21 cellular contexts compared by ENCODE assay signal in the genomic region with DNA sequence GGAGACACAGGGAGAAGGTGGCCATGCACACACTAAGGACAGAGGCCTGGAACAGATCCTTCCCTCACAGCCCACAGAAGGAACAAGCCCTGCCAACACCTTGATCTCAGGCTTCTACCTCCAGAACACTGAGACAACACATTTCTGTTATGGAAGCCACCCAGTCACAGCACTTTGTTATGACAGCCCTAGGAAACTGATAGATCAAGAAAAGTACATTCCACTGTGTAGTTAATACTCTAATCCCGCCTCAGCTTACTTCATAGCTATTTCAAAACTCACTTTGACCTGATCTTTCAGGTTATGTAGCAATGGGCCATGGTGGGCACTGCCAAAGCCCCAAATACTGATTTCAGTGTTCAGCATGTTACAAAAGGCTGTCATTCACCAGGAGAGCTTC.
DNase-seq lines count a peak whose midpoint lies in the region; ATAC-seq, FAIRE-seq and TF ChIP-seq lines count a peak whose summit lies in the region.
"Had no signal": no experiment of that assay in that cellular context is flagged by ENCODE, and none has a peak within 500 bp of the region (broad histone marks: within the 10 kb centered on the region; RNA-seq: fewer than 3 reads in every experiment).

No MANE protein-coding gene starts in this region.

- CTCF ChIA-PET in activated naive CD4-positive, alpha-beta T cell treated with anti-CD3 and anti-CD28 coated beads for 36 hours (lab: Charles Lee), result no interaction called here

- ATAC-seq in esophagus mucosa, result peak; percentile 84
- ATAC-seq: HCT116 had no signal

- FAIRE-seq in RCC 7860 (lab: Jason Lieb, UNC), result no peak
- FAIRE-seq: G401.6 had no signal

- H3K27me3 Mint-ChIP-seq in nephron (ENCODE audit: low read depth), result no peaks in the 10 kb centered on the region
- peaks cover 2% of the 10 kb centered on the region for H3K27me3 Mint-ChIP-seq in activated naive CD4-positive, alpha-beta T cell treated with anti-CD3 and anti-CD28 coated beads for 36 hours (ENCODE audit: low read depth)

- H3K4me3 Mint-ChIP-seq in nephron, result no peak overlapping the region
- no peak overlapping the region for H3K4me3 Mint-ChIP-seq in activated naive CD4-positive, alpha-beta T cell treated with anti-CD3 and anti-CD28 coated beads for 36 hours
- H3K4me3 Mint-ChIP-seq: CD4-positive, CD25-positive, alpha-beta regulatory T cell had no signal

- peaks cover 9% of the 10 kb centered on the region for H3K9me3 Mint-ChIP-seq in nephron
- no peaks in the 10 kb centered on the region for H3K9me3 Mint-ChIP-seq in activated naive CD4-positive, alpha-beta T cell treated with anti-CD3 and anti-CD28 coated beads for 36 hours

- no peaks in the 10 kb centered on the region for H3K4me1 Mint-ChIP-seq in nephron
- no peaks in the 10 kb centered on the region for H3K4me1 Mint-ChIP-seq in activated naive CD4-positive, alpha-beta T cell treated with anti-CD3 and anti-CD28 coated beads for 36 hours (ENCODE audit: low read depth)

- DNase-seq in RCC 7860 (ENCODE audit: low spot score) (no peak), NCI-H82 (lab: John Stamatoyannopoulos, UW) (no peak)
- no peak for DNase-seq in effector CD8-positive, alpha-beta T cell (lab: John Stamatoyannopoulos, UW)
- DNase-seq in activated naive CD4-positive, alpha-beta T cell treated with anti-CD3 and anti-CD28 coated beads for 36 hours, result no peak
- DNase-seq: 8988T; BE2C; CD4-positive, CD25-positive, alpha-beta regulatory T cell; COR-L47; KBM-7; NCI-H187; NCI-H2227 treated with DMSO at 0.1 percent for 48 hours; NCI-H510A treated with DMSO at 0.1 percent for 48 hours; NCI-H774; SJCRH30; SW 1271 had no signal

- H3K27ac Mint-ChIP-seq in nephron, result peak overlapping the region in 2 of 3 experiments; percentile 41 to 85
- H3K27ac Mint-ChIP-seq in activated naive CD4-positive, alpha-beta T cell treated with anti-CD3 and anti-CD28 coated beads for 36 hours, result no peak overlapping the region
- H3K27ac Mint-ChIP-seq: CD4-positive, CD25-positive, alpha-beta regulatory T cell had no signal

- TF ChIP-seq CTCF in 22Rv1 (IDR thresholded peaks at IDR 0.05) (no peak), VCaP (conservative IDR thresholded peaks at IDR 0.05) (no peak), nephron (IDR thresholded peaks at IDR 0.05; ENCODE audit: unreplicated experiment in 3 of 3) (no peak)

- peak overlapping the region; percentile 12; the same call in 1 of the 2 replicates for H3K27ac ChIP-seq in 22Rv1
- peak overlapping the region; percentile 34; the same call in 1 of the 2 replicates for H3K27ac ChIP-seq in VCaP
- H3K27ac ChIP-seq: SJCRH30 had no signal

- intact Hi-C loops in activated naive CD4-positive, alpha-beta T cell treated with anti-CD3 and anti-CD28 coated beads for 36 hours (cut with micrococcal nuclease), result no loop called here

- H3K36me3 Mint-ChIP-seq in nephron (ENCODE audit: low read depth), result no peaks in the 10 kb centered on the region
- no peaks in the 10 kb centered on the region for H3K36me3 Mint-ChIP-seq in activated naive CD4-positive, alpha-beta T cell treated with anti-CD3 and anti-CD28 coated beads for 36 hours (ENCODE audit: low read depth)
- H3K36me3 Mint-ChIP-seq: CD4-positive, CD25-positive, alpha-beta regulatory T cell had no signal
